9 cellular contexts compared by ENCODE assay signal in the genomic region with DNA sequence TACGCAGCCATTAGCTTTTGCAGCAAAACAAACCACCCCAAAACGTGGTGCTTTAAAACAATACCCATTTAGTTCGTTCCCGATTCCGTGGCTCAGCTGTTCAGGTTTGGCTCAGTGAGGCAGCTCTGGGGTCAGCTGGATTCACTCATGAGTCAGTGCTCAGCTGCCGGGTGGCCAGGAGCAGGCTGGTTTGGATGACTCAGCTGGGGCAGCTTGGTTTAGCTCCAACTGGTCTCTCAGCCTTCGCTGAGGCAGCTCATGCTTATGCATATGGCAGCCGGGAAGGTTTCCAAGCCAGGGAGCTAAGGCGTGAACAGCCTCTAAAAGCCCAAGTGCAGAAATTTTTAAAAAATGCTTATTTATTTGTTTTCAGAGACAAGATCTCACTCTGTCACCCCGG. TPM values are rescaled to one million over a fixed set of nuclear protein-coding genes. Genes with fewer than 3 reads are reported as not detected.
A peak's percentile ranks its signal among the peaks of the same experiment; 100 is the strongest.
DNase-seq lines count a peak whose midpoint lies in the region; ATAC-seq and TF ChIP-seq lines count a peak whose summit lies in the region.
"Had no signal": no experiment of that assay in that cellular context is flagged by ENCODE, and none has a peak within 500 bp of the region (broad histone marks: within the 10 kb centered on the region; RNA-seq: fewer than 3 reads in every experiment).

No MANE protein-coding gene starts in this region.

- peak; percentile 98 for ATAC-seq in body of pancreas
- ATAC-seq in GM21390 (IDR thresholded peaks at IDR 0.05; ENCODE audit: unreplicated experiment): no peak
- ATAC-seq in HG02981 (IDR thresholded peaks at IDR 0.05; ENCODE audit: unreplicated experiment): no peak

- 37 to 100% methylated on average over 1 to 10 of the region's 10 CpGs for WGBS in body of pancreas, 2 donors
- 69% methylated on average over 10 of the region's 10 CpGs for WGBS in hepatocyte (ENCODE audit: low lambda C conversion rate, missing lambda C conversion rate)

- H3K27me3 ChIP-seq in body of pancreas (no peaks in the 10 kb centered on the region), hepatocyte (no peaks in the 10 kb centered on the region), skeletal muscle satellite cell (ENCODE audit: control insufficient read depth, insufficient read depth, low read length) (peaks cover 4% of the 10 kb centered on the region)
- H3K27me3 ChIP-seq: neutrophil had no signal

- no peaks in the 10 kb centered on the region for H3K9me2 ChIP-seq in hepatocyte (replicated peaks; ENCODE audit: insufficient read depth)

- H3K9ac ChIP-seq in skeletal muscle satellite cell (ENCODE audit: low read depth, low read length): no peak overlapping the region

- no peaks in the 10 kb centered on the region for H4K20me1 ChIP-seq in hepatocyte (ENCODE audit: insufficient read depth, poor library complexity, severe bottlenecking)

- no peak for TF ChIP-seq POLR2A in body of pancreas (IDR thresholded peaks at IDR 0.05)

- H3K4me3 ChIP-seq in body of pancreas (no peak overlapping the region), hepatocyte (no peak overlapping the region), skeletal muscle satellite cell (ENCODE audit: low read length) (peak overlapping the region; percentile 47)

- no peaks in the 10 kb centered on the region for H3K79me2 ChIP-seq in hepatocyte

- TF ChIP-seq CTCF in body of pancreas (IDR thresholded peaks at IDR 0.05) (no peak), hepatocyte (IDR thresholded peaks at IDR 0.05; ENCODE audit: poor library complexity) (no peak)

- DNase-seq in GM04504 (ENCODE audit: low read depth): peak; percentile 98
- DNase-seq in body of pancreas: peak; percentile 86 to 94 (median 89)
- DNase-seq in hepatocyte (ENCODE audit: low spot score): peak; percentile 80
- no peak for DNase-seq in stimulated activated CD4-positive, alpha-beta T cell treated with anti-CD3 and anti-CD28 coated beads, Interleukin-4, amount 100 ng/mL, for 4 hours
- DNase-seq in SK-N-DZ (ENCODE audit: low spot score): no peak

- H3K4me2 ChIP-seq in hepatocyte (no peak overlapping the region), skeletal muscle satellite cell (ENCODE audit: low read length) (peak overlapping the region; percentile 77)

- no peaks in the 10 kb centered on the region for H3K36me3 ChIP-seq in body of pancreas (replicated peaks in 1 of 2; ENCODE audit: insufficient read depth in 1 of 2, low read depth in 2 of 2)
- no peaks in the 10 kb centered on the region for H3K36me3 ChIP-seq in hepatocyte (replicated peaks; ENCODE audit: insufficient read depth, low read depth)
- H3K36me3 ChIP-seq in skeletal muscle satellite cell (ENCODE audit: insufficient read depth, low read length): no peaks in the 10 kb centered on the region
- H3K36me3 ChIP-seq: neutrophil had no signal

- H2AFZ ChIP-seq in hepatocyte: no peak overlapping the region

- H3K9me3 ChIP-seq in body of pancreas: no peaks in the 10 kb centered on the region
- no peaks in the 10 kb centered on the region for H3K9me3 ChIP-seq in hepatocyte (ENCODE audit: low read depth)
- no peaks in the 10 kb centered on the region for H3K9me3 ChIP-seq in skeletal muscle satellite cell (replicated peaks; ENCODE audit: low read length)
- H3K9me3 ChIP-seq: neutrophil had no signal

- H3K27ac ChIP-seq in body of pancreas (no peak overlapping the region), hepatocyte (peak overlapping the region; percentile 62)
- H3K27ac ChIP-seq: neutrophil had no signal

- no peaks in the 10 kb centered on the region for H3K4me1 ChIP-seq in body of pancreas
- peaks cover 19% of the 10 kb centered on the region for H3K4me1 ChIP-seq in hepatocyte (ENCODE audit: insufficient read depth)
- peaks cover 31% of the 10 kb centered on the region for H3K4me1 ChIP-seq in skeletal muscle satellite cell (ENCODE audit: control insufficient read depth, insufficient read depth, low read length)

- intact Hi-C loops in body of pancreas (cut with DNase I): no loop called here

RNA-seq across cellular contexts. Expression of a gene that starts 13.3 kb away (rescaled TPM):
- 100 to 1,000 TPM; 126 to 183 TPM for total RNA-seq in body of pancreas
- total RNA-seq in hepatocyte: 329 and 362 TPM in 2 replicates
- polyA plus RNA-seq in hepatocyte: 565 and 637 TPM in 2 replicates
- 189 and 310 TPM in 2 replicates for total RNA-seq in skeletal muscle satellite cell (2012; rRNA removed)
- polyA plus RNA-seq in SK-N-DZ (2014; cell fraction: cytosol; rRNA removed): 14.2 and 16.4 TPM in 2 replicates
- polyA plus RNA-seq in SK-N-DZ (2014; cell fraction: nucleus; rRNA removed): 8.1 and 9.2 TPM in 2 replicates

Comparison
In these comparisons a context has a peak if more than half of its experiments do, and no peak if none do; other contexts are left out.
1. DNase-seq: peak in GM04504 (single experiment), body of pancreas (4 of 4) and hepatocyte (single experiment); none in stimulated activated CD4-positive, alpha-beta T cell treated with anti-CD3 and anti-CD28 coated beads, Interleukin-4, amount 100 ng/mL, for 4 hours (0 of 2) and SK-N-DZ (single experiment).